Comparison of ENCODE assay signal across 1 cellular context in genomic region chrX:119477812-119478232, GRCh38.
A peak's percentile ranks its signal among the peaks of the same experiment; 100 is the strongest.
TF ChIP-seq lines count a peak whose summit lies in the region.

No MANE protein-coding gene starts in this region.

TF ChIP-seq in K562, 482 proteins besides CTCF, POLR2A, EP300 and RAD21 (continued from another document and continues in another):
- TF ChIP-seq DEAF1 (CRISPR knock-in tag; IDR thresholded peaks at IDR 0.05), result no peak
- TF ChIP-seq CCAR2 (IDR thresholded peaks at IDR 0.05; ENCODE audit: low read depth, low read length), result no peak
- TF ChIP-seq PTTG1 (tag; IDR thresholded peaks at IDR 0.05; ENCODE audit: low read depth), result no peak
- TF ChIP-seq BRF1 (IDR thresholded peaks at IDR 0.05; ENCODE audit: borderline replicate concordance, extremely low read depth, insufficient read length), result no peak
- no peak for TF ChIP-seq ZNF324 (CRISPR knock-in tag; IDR thresholded peaks at IDR 0.05)
- peak; percentile 62; the same call in 1 of the 2 replicates for TF ChIP-seq ESRRA (IDR thresholded peaks at IDR 0.05; ENCODE audit: borderline replicate concordance, low read depth)
- no peak for TF ChIP-seq ZNF655 (CRISPR knock-in tag; IDR thresholded peaks at IDR 0.05)
- TF ChIP-seq NR0B1 (IDR thresholded peaks at IDR 0.05; ENCODE audit: partially characterized antibody), result no peak
- TF ChIP-seq FOXJ3 (CRISPR knock-in tag; IDR thresholded peaks at IDR 0.05), result no peak
- no peak for TF ChIP-seq ZNF586 (CRISPR knock-in tag; conservative IDR thresholded peaks at IDR 0.05)
- TF ChIP-seq NCOR1 (IDR thresholded peaks at IDR 0.05), result peak; percentile 71
- no peak for TF ChIP-seq ZNF143 (CRISPR knock-in tag; IDR thresholded peaks at IDR 0.05)
- no peak for TF ChIP-seq ZNF511 (CRISPR knock-in tag; IDR thresholded peaks at IDR 0.05)
- TF ChIP-seq ATF1 (CRISPR knock-in tag; IDR thresholded peaks at IDR 0.05), result no peak
- TF ChIP-seq ATF1 (tag; IDR thresholded peaks at IDR 0.05), result 0 out of 2 replicates have a peak, but pooled peaks have one; percentile 10
- TF ChIP-seq POLR2AphosphoS5 (IDR thresholded peaks at IDR 0.05; ENCODE audit: control insufficient read depth, insufficient read depth, low read depth, low read length), result peak; percentile 37; the same call in 1 of the 2 replicates
- no peak for TF ChIP-seq IRF1 (CRISPR knock-in tag; IDR thresholded peaks at IDR 0.05; ENCODE audit: borderline replicate concordance)
- no peak for TF ChIP-seq ZHX1 (conservative IDR thresholded peaks at IDR 0.05; ENCODE audit: low read length)
- no peak for TF ChIP-seq SIX5 (IDR thresholded peaks at IDR 0.05; ENCODE audit: borderline replicate concordance in 1 of 2, insufficient read depth in 1 of 2, low read depth in 1 of 2, low read length in 2 of 2)
- TF ChIP-seq ZNF12 (CRISPR knock-in tag; IDR thresholded peaks at IDR 0.05), result no peak
- TF ChIP-seq ZNF717 (CRISPR knock-in tag; IDR thresholded peaks at IDR 0.05), result no peak
- no peak for TF ChIP-seq ZKSCAN1 (IDR thresholded peaks at IDR 0.05; ENCODE audit: low read depth, low read length)
- TF ChIP-seq XRCC5 (IDR thresholded peaks at IDR 0.05; ENCODE audit: low read depth, low read length), result no peak
- peak; percentile 24 to 92; a peak in 3 of 4 replicates for TF ChIP-seq HDAC1 (IDR thresholded peaks at IDR 0.05)
- no peak for TF ChIP-seq BCL6 (CRISPR knock-in tag; IDR thresholded peaks at IDR 0.05)
- no peak for TF ChIP-seq ZNF124 (CRISPR knock-in tag; IDR thresholded peaks at IDR 0.05)
- TF ChIP-seq E2F1 (CRISPR knock-in tag; IDR thresholded peaks at IDR 0.05), result no peak
- no peak for TF ChIP-seq RBBP5 (IDR thresholded peaks at IDR 0.05; ENCODE audit: borderline replicate concordance, insufficient read depth, low read length, poor library complexity, severe bottlenecking)
- TF ChIP-seq CREB3 (tag; conservative IDR thresholded peaks at IDR 0.05; ENCODE audit: low read depth), result no peak
- TF ChIP-seq TAF7 (tag; IDR thresholded peaks at IDR 0.05), result no peak
- TF ChIP-seq POLR2G (IDR thresholded peaks at IDR 0.05; ENCODE audit: low read depth, low read length), result no peak
- no peak for TF ChIP-seq ZNF507 (tag; conservative IDR thresholded peaks at IDR 0.05)
- no peak for TF ChIP-seq E2F4 (CRISPR knock-in tag; IDR thresholded peaks at IDR 0.05; ENCODE audit: low read depth)
- TF ChIP-seq HDGF (IDR thresholded peaks at IDR 0.05), result no peak
- TF ChIP-seq NR2F6 (CRISPR knock-in tag; IDR thresholded peaks at IDR 0.05), result 0 out of 2 replicates have a peak, but pooled peaks have one; percentile 12
- no peak for TF ChIP-seq HLTF (IDR thresholded peaks at IDR 0.05)
- TF ChIP-seq PURB (CRISPR knock-in tag; IDR thresholded peaks at IDR 0.05; ENCODE audit: low read depth), result no peak
- TF ChIP-seq TBP (optimal IDR thresholded peaks at IDR 0.05; ENCODE audit: low read depth, low read length), result no peak
- TF ChIP-seq MCM5 (IDR thresholded peaks at IDR 0.05; ENCODE audit: low read depth), result no peak
- 0 out of 2 replicates have a peak, but pooled peaks have one; percentile 22 for TF ChIP-seq ZEB2 (IDR thresholded peaks at IDR 0.05)
- no peak for TF ChIP-seq CREB5 (CRISPR knock-in tag; IDR thresholded peaks at IDR 0.05)
- TF ChIP-seq SMARCA5 (IDR thresholded peaks at IDR 0.05), result no peak
- no peak for TF ChIP-seq CAMTA2 (CRISPR knock-in tag; conservative IDR thresholded peaks at IDR 0.05)
- TF ChIP-seq ZNF121 (CRISPR knock-in tag; conservative IDR thresholded peaks at IDR 0.05), result no peak
- peak in 1 of 2 experiments; percentile 46; a peak in 1 of 4 replicates for TF ChIP-seq TRIM24 (IDR thresholded peaks at IDR 0.05)
- TF ChIP-seq HDAC6 (IDR thresholded peaks at IDR 0.05; ENCODE audit: low read depth, low read length), result no peak
- no peak for TF ChIP-seq ZZZ3 (IDR thresholded peaks at IDR 0.05)
- peak; percentile 79 for TF ChIP-seq ARID1B (IDR thresholded peaks at IDR 0.05)
- TF ChIP-seq ZBED1 (IDR thresholded peaks at IDR 0.05), result no peak
- no peak for TF ChIP-seq THRA (IDR thresholded peaks at IDR 0.05)
- no peak for TF ChIP-seq SIN3A (IDR thresholded peaks at IDR 0.05; ENCODE audit: borderline replicate concordance in 2 of 2, control insufficient read depth in 1 of 2, low read depth in 2 of 2, low read length in 2 of 2)
- no peak for TF ChIP-seq IRF2 (CRISPR knock-in tag; IDR thresholded peaks at IDR 0.05)
- TF ChIP-seq ZNF41 (CRISPR knock-in tag; conservative IDR thresholded peaks at IDR 0.05), result no peak
- TF ChIP-seq ELF2 (CRISPR knock-in tag; IDR thresholded peaks at IDR 0.05), result no peak
- TF ChIP-seq ZNF239 (CRISPR knock-in tag; IDR thresholded peaks at IDR 0.05), result no peak
- TF ChIP-seq KDM1A (IDR thresholded peaks at IDR 0.05), result peak; percentile 99
